ENCODE assay signal across 1 cellular context in genomic region chr2:55231546-55232083, GRCh38.
TF ChIP-seq lines count a peak whose summit lies in the region.

No MANE protein-coding gene starts in this region.

TF ChIP-seq in HepG2, 621 proteins besides CTCF, POLR2A, EP300 and RAD21 (continued from another document and continues in another):
- TF ChIP-seq GMEB2 (CRISPR knock-in tag; IDR thresholded peaks at IDR 0.05; ENCODE audit: low read depth), result no peak
- no peak for TF ChIP-seq ZNF691 (CRISPR knock-in tag; IDR thresholded peaks at IDR 0.05; ENCODE audit: borderline replicate concordance, low read depth)
- TF ChIP-seq ZNF747 (CRISPR knock-in tag; IDR thresholded peaks at IDR 0.05; ENCODE audit: borderline replicate concordance), result peak; percentile 38
- TF ChIP-seq ZNF784 (CRISPR knock-in tag; IDR thresholded peaks at IDR 0.05; ENCODE audit: borderline replicate concordance), result no peak
- TF ChIP-seq ZFP82 (CRISPR knock-in tag; IDR thresholded peaks at IDR 0.05; ENCODE audit: borderline replicate concordance), result no peak
- TF ChIP-seq CAMTA2 (CRISPR knock-in tag; IDR thresholded peaks at IDR 0.05; ENCODE audit: borderline replicate concordance), result 0 out of 2 replicates have a peak, but pooled peaks have one; percentile 42
- TF ChIP-seq ZNF232 (CRISPR knock-in tag; IDR thresholded peaks at IDR 0.05; ENCODE audit: borderline replicate concordance), result peak; percentile 43; the same call in 1 of the 2 replicates
- no peak for TF ChIP-seq ZNF160 (CRISPR knock-in tag; IDR thresholded peaks at IDR 0.05)
- no peak for TF ChIP-seq DMTF1 (CRISPR knock-in tag; IDR thresholded peaks at IDR 0.05)
- no peak for TF ChIP-seq ZNF180 (CRISPR knock-in tag; IDR thresholded peaks at IDR 0.05; ENCODE audit: borderline replicate concordance, low read depth)
- no peak for TF ChIP-seq ZNF570 (CRISPR knock-in tag; IDR thresholded peaks at IDR 0.05; ENCODE audit: borderline replicate concordance)
- no peak for TF ChIP-seq ZNF660 (CRISPR knock-in tag; IDR thresholded peaks at IDR 0.05; ENCODE audit: borderline replicate concordance, low read depth)
- no peak for TF ChIP-seq ARID5B (CRISPR knock-in tag; IDR thresholded peaks at IDR 0.05)
- TF ChIP-seq POLR2G (IDR thresholded peaks at IDR 0.05; ENCODE audit: low read depth, low read length), result no peak
- TF ChIP-seq ZNF670 (CRISPR knock-in tag; IDR thresholded peaks at IDR 0.05; ENCODE audit: borderline replicate concordance), result 0 out of 2 replicates have a peak, but pooled peaks have one; percentile 14
- TF ChIP-seq KDM6A (CRISPR knock-in tag; IDR thresholded peaks at IDR 0.05; ENCODE audit: low read depth), result no peak
- TF ChIP-seq BRF2 (CRISPR knock-in tag; IDR thresholded peaks at IDR 0.05), result 0 out of 2 replicates have a peak, but pooled peaks have one; percentile 71
- no peak for TF ChIP-seq SIN3B (IDR thresholded peaks at IDR 0.05; ENCODE audit: low read length)
- TF ChIP-seq TSC22D2 (CRISPR knock-in tag; IDR thresholded peaks at IDR 0.05; ENCODE audit: borderline replicate concordance), result no peak
- no peak for TF ChIP-seq CREB1 (IDR thresholded peaks at IDR 0.05)
- no peak for TF ChIP-seq CREB1 (CRISPR knock-in tag; IDR thresholded peaks at IDR 0.05)
- no peak for TF ChIP-seq GLMP (CRISPR knock-in tag; IDR thresholded peaks at IDR 0.05; ENCODE audit: borderline replicate concordance)
- TF ChIP-seq HDAC6 (IDR thresholded peaks at IDR 0.05; ENCODE audit: low read depth, low read length), result no peak
- no peak for TF ChIP-seq TBP (CRISPR knock-in tag; IDR thresholded peaks at IDR 0.05)
- no peak for TF ChIP-seq THAP11 (CRISPR knock-in tag; IDR thresholded peaks at IDR 0.05)
- no peak for TF ChIP-seq SOX13 (IDR thresholded peaks at IDR 0.05)
- TF ChIP-seq SOX13 (CRISPR knock-in tag; conservative IDR thresholded peaks at IDR 0.05 in 1 of 2, IDR thresholded peaks at IDR 0.05 in 1 of 2), result no peak
- TF ChIP-seq ZNF513 (CRISPR knock-in tag; conservative IDR thresholded peaks at IDR 0.05), result no peak
- no peak for TF ChIP-seq NONO (IDR thresholded peaks at IDR 0.05)
- no peak for TF ChIP-seq NONO (CRISPR knock-in tag; conservative IDR thresholded peaks at IDR 0.05)
- TF ChIP-seq ZSCAN31 (CRISPR knock-in tag; IDR thresholded peaks at IDR 0.05; ENCODE audit: low read depth), result no peak
- TF ChIP-seq TIGD3 (CRISPR knock-in tag; IDR thresholded peaks at IDR 0.05; ENCODE audit: borderline replicate concordance), result no peak
- no peak; the same call in 1 of the 2 replicates for TF ChIP-seq ZNF354B (CRISPR knock-in tag; IDR thresholded peaks at IDR 0.05)
- no peak for TF ChIP-seq ZNF382 (CRISPR knock-in tag; IDR thresholded peaks at IDR 0.05; ENCODE audit: borderline replicate concordance)
- peak; percentile 6; the same call in 1 of the 2 replicates for TF ChIP-seq ZBTB25 (CRISPR knock-in tag; IDR thresholded peaks at IDR 0.05)
